In genomic region chr9:4792054-4792571, GRCh38 we compare ENCODE assay signal across 8 cellular contexts. TPM values are rescaled to one million over a fixed set of nuclear protein-coding genes. Genes with fewer than 3 reads are reported as not detected.
DNase-seq lines count a peak whose midpoint lies in the region; ATAC-seq and TF ChIP-seq lines count a peak whose summit lies in the region.

No MANE protein-coding gene starts in this region.

- DNase-seq in HEK293T (ENCODE audit: extremely low spot score) (peak; percentile 17), NCI-H748 treated with DMSO at 0.1 percent for 48 hours (lab: John Stamatoyannopoulos, UW) (peak; percentile 73), NCI-H510A treated with DMSO at 0.1 percent for 48 hours (lab: John Stamatoyannopoulos, UW) (no peak), cerebellar cortex (ENCODE audit: low spot score) (no peak)
- no peak for DNase-seq in naive thymus-derived CD8-positive, alpha-beta T cell
- no peak for DNase-seq in stimulated activated CD4-positive, alpha-beta T cell treated with anti-CD3 and anti-CD28 coated beads, Interleukin-2, amount 100 ng/mL, for 24 hours

- TF ChIP-seq POLR2A in GM18505 (IDR thresholded peaks at IDR 0.05; ENCODE audit: borderline replicate concordance, extremely low read depth, insufficient read depth, insufficient read length): no peak

- POLR2A ChIA-PET in HEK293T (lab: Yijun Ruan, JAX): interaction anchor here (0.9 to 1.9 kb wide), 2 partner anchors 8 to 36 kb away, joined by 3 to 9 read pairs; no protein-coding TSS in a partner anchor
- POLR2A ChIA-PET in naive thymus-derived CD8-positive, alpha-beta T cell (lab: Charles Lee): interaction anchor here (0.8 to 2.8 kb wide), 12 partner anchors 8 to 1966 kb away, joined by 3 to 20 read pairs (median 6); partner anchors contain the start of genes AK3, CD274, CDC37L1 and JAK2

- CTCF ChIA-PET in HEK293T (lab: Yijun Ruan, JAX): interaction anchor here (2.0 kb wide), 1 partner anchor 33 kb away, joined by 10 read pairs; no protein-coding TSS in a partner anchor

- no peaks in the 10 kb centered on the region for H3K36me3 ChIP-seq in duodenal mucosa (ENCODE audit: control insufficient read depth in 1 of 2, insufficient read depth in 2 of 2, low read length in 2 of 2)

- peaks cover 0 to 5% (median 0%) of the 10 kb centered on the region in 5 donors for H3K27me3 Mint-ChIP-seq in naive thymus-derived CD8-positive, alpha-beta T cell

- peak; percentile 24 for ATAC-seq in GM18505 (IDR thresholded peaks at IDR 0.05; ENCODE audit: unreplicated experiment)
- ATAC-seq in naive thymus-derived CD8-positive, alpha-beta T cell: peak; percentile 50 to 56

- H3K4me3 Mint-ChIP-seq in naive thymus-derived CD8-positive, alpha-beta T cell: peak overlapping the region; percentile 92 to 98 (median 95)

- H3K9me3 Mint-ChIP-seq in naive thymus-derived CD8-positive, alpha-beta T cell: no peaks in the 10 kb centered on the region

- H3K27ac ChIP-seq in duodenal mucosa (ENCODE audit: low read depth, low read length): no peak overlapping the region

- H3K9me3 ChIP-seq in duodenal mucosa (ENCODE audit: control insufficient read depth in 1 of 2, low read length in 2 of 2): no peaks in the 10 kb centered on the region

- peaks cover 13 to 18% of the 10 kb centered on the region in 2 donors for H3K4me1 ChIP-seq in duodenal mucosa (ENCODE audit: control insufficient read depth in 1 of 2, insufficient read depth in 2 of 2, low read length in 2 of 2)

- peaks cover 16 to 45% (median 36%) of the 10 kb centered on the region in 4 donors for H3K4me1 Mint-ChIP-seq in naive thymus-derived CD8-positive, alpha-beta T cell

- no peaks in the 10 kb centered on the region for H3K27me3 ChIP-seq in duodenal mucosa (ENCODE audit: control insufficient read depth in 1 of 2, insufficient read depth in 2 of 2, low read length in 2 of 2)

- H3K9ac ChIP-seq in duodenal mucosa (ENCODE audit: low read depth in 1 of 2, low read length in 2 of 2): peak overlapping the region in 1 of 2 donors; percentile 32

- H3K27ac Mint-ChIP-seq in naive thymus-derived CD8-positive, alpha-beta T cell: peak overlapping the region; percentile 78 to 97 (median 90)

- no peaks in the 10 kb centered on the region for H3K36me3 Mint-ChIP-seq in naive thymus-derived CD8-positive, alpha-beta T cell

- H3K4me3 ChIP-seq in duodenal mucosa (ENCODE audit: low read depth in 1 of 2, low read length in 2 of 2): peak overlapping the region; percentile 75 to 81

TF ChIP-seq in HEK293T, 16 proteins besides CTCF, POLR2A, EP300 and RAD21:
- peak; percentile 67 for TF ChIP-seq L3MBTL2 (conservative IDR thresholded peaks at IDR 0.05)
- TF ChIP-seq NFRKB (IDR thresholded peaks at IDR 0.05): no peak
TF ChIP-seq in HEK293T: peak in this region for 1.

RNA-seq across cellular contexts. Expression of gene RCL1, which starts 0.6 kb away (rescaled TPM):
- 10 to 100 TPM; 26.1 to 28.3 TPM for total RNA-seq in naive thymus-derived CD8-positive, alpha-beta T cell
- polyA plus RNA-seq in naive thymus-derived CD8-positive, alpha-beta T cell: 10 to 100 TPM; 18.7 to 22.2 (median 20.2) TPM

RNA-seq across cellular contexts. Expression of gene AK3, which starts 51.1 kb away (rescaled TPM):
- total RNA-seq in naive thymus-derived CD8-positive, alpha-beta T cell: 10 to 100 TPM; 29.0 to 37.4 TPM
- 10 to 100 TPM; 41.6 to 58.8 (median 46.1) TPM for polyA plus RNA-seq in naive thymus-derived CD8-positive, alpha-beta T cell

Comparison
In these comparisons a context has a peak if more than half of its experiments do, and no peak if none do; other contexts are left out.
1. DNase-seq: peak in HEK293T (single experiment) and NCI-H748 treated with DMSO at 0.1 percent for 48 hours (single experiment); none in naive thymus-derived CD8-positive, alpha-beta T cell (0 of 10), NCI-H510A treated with DMSO at 0.1 percent for 48 hours (single experiment), stimulated activated CD4-positive, alpha-beta T cell treated with anti-CD3 and anti-CD28 coated beads, Interleukin-2, amount 100 ng/mL, for 24 hours (0 of 2) and cerebellar cortex (single experiment).